Comparison of ENCODE assay signal across 7 cellular contexts in the genomic region with DNA sequence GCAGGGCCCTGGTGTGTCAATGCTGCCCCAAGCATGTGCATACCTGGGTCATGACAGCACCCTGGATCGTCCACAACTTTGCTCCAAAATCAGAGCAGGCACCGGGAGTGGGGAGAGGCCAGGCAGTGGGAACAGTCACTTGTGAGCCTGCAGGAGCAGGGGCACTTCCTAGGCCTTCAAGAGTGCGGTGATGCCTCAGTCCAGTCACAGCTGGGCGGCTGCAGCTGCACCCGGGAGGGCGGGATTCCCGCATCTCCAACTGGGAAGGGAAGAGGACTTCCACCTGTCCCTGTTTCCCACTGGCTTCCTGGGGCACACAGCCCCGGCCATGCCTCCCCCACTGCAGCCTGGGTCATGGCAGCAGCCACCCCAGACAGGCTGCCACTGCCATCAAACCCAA.
"Had no signal": no experiment of that assay in that cellular context is flagged by ENCODE, and none has a peak within 500 bp of the region (broad histone marks: within the 10 kb centered on the region; RNA-seq: fewer than 3 reads in every experiment).

No MANE protein-coding gene starts in this region.

- DNase-seq: GM23248, GOT3, H9, HCEC 1CT had no signal

- H3K4me3 ChIP-seq: GM23248 had no signal

- H2AFZ ChIP-seq: GM23248 had no signal

- H3K27ac ChIP-seq: GM23248, HL-60 had no signal

- H3K9ac ChIP-seq: GM23248 had no signal

- ATAC-seq: HepG2 had no signal

- FAIRE-seq: H54, HepG2 had no signal
